Comparison of ENCODE assay signal across 24 cellular contexts in the genomic region with DNA sequence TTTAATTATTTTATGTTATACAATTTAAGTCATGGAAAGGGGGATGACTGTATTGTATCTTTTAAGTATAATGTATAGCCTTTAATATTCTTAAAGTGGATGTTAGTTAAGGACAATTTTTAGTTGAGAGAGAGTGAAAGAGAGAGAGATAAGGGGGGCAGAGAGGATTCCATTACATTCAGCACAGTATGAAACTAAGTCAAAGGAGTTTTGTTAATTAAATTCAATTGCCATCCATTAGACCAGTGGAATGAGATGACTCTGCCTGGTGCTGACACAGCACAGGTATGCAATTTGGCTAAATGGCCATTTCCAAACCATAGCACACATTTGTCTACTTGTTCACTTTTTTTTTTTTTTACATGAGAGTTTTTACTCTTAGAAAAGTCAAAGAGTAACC.
"Had no signal": no experiment of that assay in that cellular context is flagged by ENCODE, and none has a peak within 500 bp of the region (broad histone marks: within the 10 kb centered on the region; RNA-seq: fewer than 3 reads in every experiment).

No MANE protein-coding gene starts in this region.

- ATAC-seq: activated CD8-positive, alpha-beta memory T cell treated with anti-CD3 and anti-CD28 coated beads, Interleukin-2, amount 10 ng/mL, durations not matched to agents 7 days and 5 days; activated naive CD8-positive, alpha-beta T cell treated with anti-CD3 and anti-CD28 coated beads, Interleukin-2, amount 50 U/mL, for 24 hours; PC-3; T-helper 17 cell had no signal

- DNase-seq: activated B cell treated with CpG ODN at 0.5 μM for 24 hours; activated CD4-positive, alpha-beta T cell treated with anti-CD3 and anti-CD28 coated beads for 1 hour; activated CD4-positive, alpha-beta T cell treated with anti-CD3 and anti-CD28 coated beads, Interleukin-2, amount 10 ng/mL, durations not matched to agents 24 days and 14 days; activated CD4-positive, alpha-beta T cell treated with anti-CD3 and anti-CD28 coated beads, Interleukin-2, amount 50 U/mL, for 48 hours; activated CD8-positive, alpha-beta memory T cell treated with anti-CD3 and anti-CD28 coated beads, Interleukin-2, amount 10 ng/mL, durations not matched to agents 7 days and 5 days; activated effector memory CD4-positive, alpha-beta T cell treated with Interleukin-2 at 50 U/mL for 16 hours; activated naive CD4-positive, alpha-beta T cell; activated naive CD8-positive, alpha-beta T cell treated with anti-CD3 and anti-CD28 coated beads, Interleukin-2, amount 50 U/mL, for 24 hours; activated T-cell treated with anti-CD3 and anti-CD28 coated beads, Interleukin-2, amount 50 U/mL, for 24 hours; amniotic stem cell; brain microvascular endothelial cell; MM.1S; NCI-H1105; NCI-H1436; NCI-H1694 treated with DMSO at 0.1 percent for 48 hours; NCI-H2029 treated with DMSO at 0.1 percent for 48 hours; NCI-H345; NCI-H510A; NCI-H526 treated with DMSO at 0.1 percent for 48 hours; PC-3; T-helper 17 cell; T-helper 9 cell had no signal

- H3K36me3 ChIP-seq: brain microvascular endothelial cell, cardiac muscle cell had no signal

- FAIRE-seq: astrocyte had no signal

- H3K27me3 ChIP-seq: brain microvascular endothelial cell, cardiac muscle cell had no signal

- H3K27ac ChIP-seq: brain microvascular endothelial cell, cardiac muscle cell had no signal

- H3K4me3 ChIP-seq: cardiac muscle cell had no signal
